ENCODE assay signal across 9 cellular contexts in the genomic region with DNA sequence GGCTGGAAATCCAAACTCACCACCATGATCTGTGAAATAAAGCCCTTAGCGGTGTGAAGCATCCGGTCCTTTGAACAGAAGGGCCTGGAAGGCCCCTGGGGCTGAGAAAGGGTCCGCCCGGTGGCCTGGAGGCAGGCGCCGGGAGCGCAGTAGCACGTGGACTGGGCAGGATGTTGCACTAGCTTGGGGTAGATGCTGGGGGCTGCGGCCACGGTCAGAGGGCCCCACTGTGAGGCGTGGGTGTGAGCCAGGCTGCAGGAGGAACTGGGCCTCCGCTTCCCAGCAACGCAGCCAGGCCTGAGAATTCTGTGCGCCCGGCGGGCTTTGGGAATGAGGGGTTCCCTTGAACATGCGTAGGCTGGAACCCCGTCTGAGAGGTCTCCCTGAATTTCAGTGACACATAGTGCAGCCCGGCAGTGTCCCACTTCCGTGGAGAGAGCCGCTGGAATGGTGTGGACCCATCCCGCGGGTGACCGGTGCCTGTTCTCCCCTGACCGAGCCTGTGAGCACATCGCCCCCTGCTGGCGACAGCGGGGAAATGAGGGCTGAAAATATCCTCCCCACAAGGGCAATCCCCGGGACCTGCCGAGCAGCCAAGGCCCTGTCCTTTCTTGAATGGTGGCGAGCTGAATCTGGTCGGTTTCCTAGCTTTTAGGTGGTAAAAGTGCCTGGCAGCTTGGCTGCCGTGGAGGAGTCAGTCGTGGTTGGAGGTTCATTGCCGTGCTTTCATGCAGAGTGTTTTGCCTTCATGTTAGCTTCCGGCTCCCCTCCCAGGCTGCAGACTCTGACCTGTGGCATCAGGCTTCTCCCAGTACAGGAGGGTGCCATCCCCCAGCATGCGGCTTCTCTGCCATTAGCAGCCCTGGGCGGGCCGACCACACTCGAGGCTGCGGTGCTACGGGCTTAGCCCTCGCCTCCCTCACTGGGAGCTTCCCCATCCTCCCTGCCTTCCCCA. TPM values are rescaled to one million over a fixed set of nuclear protein-coding genes. Genes with fewer than 3 reads are reported as not detected.
DNase-seq lines count a peak whose midpoint lies in the region; ATAC-seq, FAIRE-seq and TF ChIP-seq lines count a peak whose summit lies in the region.
"Had no signal": no experiment of that assay in that cellular context is flagged by ENCODE, and none has a peak within 500 bp of the region (broad histone marks: within the 10 kb centered on the region; RNA-seq: fewer than 3 reads in every experiment).

No MANE protein-coding gene starts in this region.

- no peaks in the 10 kb centered on the region for H3K9me3 Mint-ChIP-seq in activated CD8-positive, alpha-beta memory T cell treated with anti-CD3 and anti-CD28 coated beads, Interleukin-2, amount 10 ng/mL, durations not matched to agents 7 days and 5 days (ENCODE audit: low read depth)

- dilution Hi-C loops in endothelial cell of umbilical vein (cut with MboI; ENCODE audit: extremely low pct_ligation_motif_present, low sequenced_read_pairs), result no loop called here

- no peak overlapping the region for H3K27ac Mint-ChIP-seq in activated CD8-positive, alpha-beta memory T cell treated with anti-CD3 and anti-CD28 coated beads, Interleukin-2, amount 10 ng/mL, durations not matched to agents 7 days and 5 days

- no peaks in the 10 kb centered on the region for H3K4me1 ChIP-seq in endothelial cell of umbilical vein (ENCODE audit: control insufficient read depth, extremely low read depth, insufficient read depth, low read length)
- no peaks in the 10 kb centered on the region for H3K4me1 ChIP-seq in mucosa of descending colon (ENCODE audit: low read depth)

- H2AFZ ChIP-seq in endothelial cell of umbilical vein (ENCODE audit: low read depth, low read length), result no peak overlapping the region

- H3K4me3 ChIP-seq in endothelial cell of umbilical vein (replicated peaks in 1 of 3; ENCODE audit: insufficient read depth in 1 of 3, low read depth in 1 of 3, low read length in 3 of 3) (no peak overlapping the region), mucosa of descending colon (no peak overlapping the region)

- H3K9me3 ChIP-seq in endothelial cell of umbilical vein (replicated peaks; ENCODE audit: control insufficient read depth, insufficient read depth, low read length), result no peaks in the 10 kb centered on the region
- H3K9me3 ChIP-seq in mucosa of descending colon, result no peaks in the 10 kb centered on the region

- no peaks in the 10 kb centered on the region for H3K27me3 ChIP-seq in endothelial cell of umbilical vein (ENCODE audit: control insufficient read depth in 2 of 2, insufficient read depth in 2 of 2, low read length in 2 of 2)

- H3K79me2 ChIP-seq in endothelial cell of umbilical vein (ENCODE audit: control insufficient read depth, insufficient read depth, low read length), result no peaks in the 10 kb centered on the region

- H3K36me3 ChIP-seq in endothelial cell of umbilical vein (ENCODE audit: control insufficient read depth in 2 of 2, extremely low read depth in 1 of 2, insufficient read depth in 2 of 2, low read length in 2 of 2), result peaks cover 0 to 3% of the 10 kb centered on the region in 2 experiments
- no peaks in the 10 kb centered on the region for H3K36me3 ChIP-seq in mucosa of descending colon (ENCODE audit: low read depth)

- no peaks in the 10 kb centered on the region for H3K36me3 Mint-ChIP-seq in activated CD8-positive, alpha-beta memory T cell treated with anti-CD3 and anti-CD28 coated beads, Interleukin-2, amount 10 ng/mL, durations not matched to agents 7 days and 5 days

- H3K9me1 ChIP-seq in endothelial cell of umbilical vein (replicated peaks; ENCODE audit: control insufficient read depth, extremely low read depth, insufficient read depth, low read length), result no peaks in the 10 kb centered on the region

- FAIRE-seq in H54 (lab: Jason Lieb, UNC) (no peak), endothelial cell of umbilical vein (lab: Jason Lieb, UNC) (peak; percentile 84)

- peaks cover 5% of the 10 kb centered on the region for H3K4me1 Mint-ChIP-seq in activated CD8-positive, alpha-beta memory T cell treated with anti-CD3 and anti-CD28 coated beads, Interleukin-2, amount 10 ng/mL, durations not matched to agents 7 days and 5 days

- peak; percentile 84 to 90 for TF ChIP-seq CTCF in endothelial cell of umbilical vein (IDR thresholded peaks at IDR 0.05; ENCODE audit: extremely low read depth in 1 of 2, insufficient read depth in 1 of 2, low read depth in 1 of 2, low read length in 2 of 2)
- peak; percentile 80 for TF ChIP-seq CTCF in mucosa of descending colon (IDR thresholded peaks at IDR 0.05)

- peak; percentile 25 for DNase-seq in GM04504 (ENCODE audit: low read depth)
- DNase-seq in H54 (ENCODE audit: insufficient read length, low spot score), result peak; percentile 79
- peak; percentile 32 for DNase-seq in NCI-H226
- DNase-seq in activated CD8-positive, alpha-beta memory T cell treated with anti-CD3 and anti-CD28 coated beads, Interleukin-2, amount 10 ng/mL, durations not matched to agents 7 days and 5 days, result peak; percentile 75
- peak; percentile 46 for DNase-seq in endothelial cell of umbilical vein (ENCODE audit: low read depth, low spot score)
- peak; percentile 73 to 84 (median 76) for DNase-seq in mucosa of descending colon
- DNase-seq in stimulated activated CD8-positive, alpha-beta memory T cell treated with anti-CD3 and anti-CD28 coated beads, Interleukin-4, amount 100 ng/mL, for 4 hours (ENCODE audit: low read depth in 2 of 2, low spot score in 1 of 2), result peak; percentile 13 to 25
- no peak for DNase-seq in OCI-M2 (lab: John Stamatoyannopoulos, UW; ENCODE audit: unreplicated experiment)

- POLR2A ChIA-PET in endothelial cell of umbilical vein (lab: Charles Lee), result no interaction called here

- no peak overlapping the region for H3K4me3 Mint-ChIP-seq in activated CD8-positive, alpha-beta memory T cell treated with anti-CD3 and anti-CD28 coated beads, Interleukin-2, amount 10 ng/mL, durations not matched to agents 7 days and 5 days

- no peaks in the 10 kb centered on the region for H4K20me1 ChIP-seq in endothelial cell of umbilical vein (replicated peaks; ENCODE audit: control insufficient read depth, extremely low read depth, insufficient read depth, low read length)

- no peak overlapping the region for H3K9ac ChIP-seq in endothelial cell of umbilical vein (replicated peaks; ENCODE audit: extremely low read depth, insufficient read depth, low read length)

- intact Hi-C loops in endothelial cell of umbilical vein (cut with micrococcal nuclease), result loop anchor here (1.0 to 2.0 kb wide), 2 partner anchors 21 to 75 kb away; no protein-coding TSS in a partner anchor
- intact Hi-C loops in mucosa of descending colon (cut with DNase I, micrococcal nuclease), result no loop called here

- no TSS peak for BruUV-seq in endothelial cell of umbilical vein (replicated peaks; lab: Mats Ljungman, UMichigan)

- no peak overlapping the region for H3K4me2 ChIP-seq in endothelial cell of umbilical vein (ENCODE audit: insufficient read depth, low read length)

- H3K27ac ChIP-seq in endothelial cell of umbilical vein (ENCODE audit: insufficient read depth, low read depth, low read length), result no peak overlapping the region
- H3K27ac ChIP-seq: epithelial cell of prostate had no signal

- TF ChIP-seq POLR2A in H54 (IDR thresholded peaks at IDR 0.05; ENCODE audit: low read depth, low read length), result no peak
- TF ChIP-seq POLR2A in endothelial cell of umbilical vein (IDR thresholded peaks at IDR 0.05; ENCODE audit: low read depth, low read length), result no peak

- CTCF ChIA-PET in activated CD8-positive, alpha-beta memory T cell treated with anti-CD3 and anti-CD28 coated beads, Interleukin-2, amount 10 ng/mL, durations not matched to agents 7 days and 5 days (lab: Charles Lee), result interaction anchor here (0.7 to 3.4 kb wide), 25 partner anchors 9 to 375 kb away, joined by 3 to 43 read pairs (median 4); partner anchors contain the start of gene DNAJA2
- CTCF ChIA-PET in endothelial cell of umbilical vein (lab: Charles Lee), result interaction anchor here (0.7 to 6.8 kb wide), 18 partner anchors 9 to 1235 kb away, joined by 3 to 75 read pairs (median 4); partner anchors contain the start of gene GPT2

- peak; percentile 88 for ATAC-seq in activated CD8-positive, alpha-beta memory T cell treated with anti-CD3 and anti-CD28 coated beads, Interleukin-2, amount 10 ng/mL, durations not matched to agents 7 days and 5 days
- ATAC-seq in mucosa of descending colon, result peak; percentile 97

- H3K27me3 Mint-ChIP-seq in activated CD8-positive, alpha-beta memory T cell treated with anti-CD3 and anti-CD28 coated beads, Interleukin-2, amount 10 ng/mL, durations not matched to agents 7 days and 5 days, result no peaks in the 10 kb centered on the region

TF ChIP-seq in endothelial cell of umbilical vein, 7 proteins besides CTCF, POLR2A, EP300 and RAD21 (continues in another document):
- TF ChIP-seq MYC (IDR thresholded peaks at IDR 0.05; ENCODE audit: low read depth, low read length) (no peak), POLR2AphosphoS5 (IDR thresholded peaks at IDR 0.05; ENCODE audit: insufficient read depth, low read depth, low read length) (no peak)

RNA-seq across cellular contexts. Expression of gene DNAJA2, which starts 43.8 kb away (rescaled TPM):
- total RNA-seq in activated CD8-positive, alpha-beta memory T cell treated with anti-CD3 and anti-CD28 coated beads, Interleukin-2, amount 10 ng/mL, durations not matched to agents 7 days and 5 days, result 10 to 100 TPM; 55.6 to 70.2 TPM
- 57.5 and 61.4 TPM in 2 replicates for total RNA-seq in endothelial cell of umbilical vein
- polyA plus RNA-seq in endothelial cell of umbilical vein, result 4.6 and 6.4 TPM in 2 replicates
- 11.1 and 11.8 TPM in 2 replicates for polyA plus RNA-seq in endothelial cell of umbilical vein (2011; cell fraction: cytosol; rRNA removed)
- polyA plus RNA-seq in endothelial cell of umbilical vein (2011; cell fraction: nucleus; rRNA removed), result 11.7 and 14.9 TPM in 2 replicates
- polyA plus RNA-seq in endothelial cell of umbilical vein (2012), result 60.9 and 69.5 TPM in 2 replicates
- polyA minus RNA-seq in endothelial cell of umbilical vein, result 17.5 and 22.9 TPM in 2 replicates
- polyA minus RNA-seq in endothelial cell of umbilical vein (2011; cell fraction: cytosol; rRNA and poly(A)+ RNA removed), result 30.2 TPM
- polyA minus RNA-seq in endothelial cell of umbilical vein (2011; cell fraction: nucleus; rRNA and poly(A)+ RNA removed), result 15.6 and 17.8 TPM in 2 replicates
- 10 to 100 TPM; 55.5 to 74.7 (median 59.6) TPM for total RNA-seq in mucosa of descending colon

RNA-seq across cellular contexts. Expression of gene GPT2, which starts 45.5 kb away (rescaled TPM):
- 10 to 100 TPM in 1 of 2 experiments, 1 to 10 TPM in 1; 9.6 to 21.4 TPM for total RNA-seq in activated CD8-positive, alpha-beta memory T cell treated with anti-CD3 and anti-CD28 coated beads, Interleukin-2, amount 10 ng/mL, durations not matched to agents 7 days and 5 days
- total RNA-seq in endothelial cell of umbilical vein (16.1 and 17.9 TPM in 2 replicates), mucosa of descending colon (10 to 100 TPM in 2 of 3 donors, 1 to 10 TPM in 1; 9.2 to 20.8 (median 10.5) TPM)
- polyA plus RNA-seq in endothelial cell of umbilical vein, result 10.8 and 13.1 TPM in 2 replicates
- 11.8 and 14.4 TPM in 2 replicates for polyA plus RNA-seq in endothelial cell of umbilical vein (2011; cell fraction: cytosol; rRNA removed)
- 12.3 and 18.4 TPM in 2 replicates for polyA plus RNA-seq in endothelial cell of umbilical vein (2011; cell fraction: nucleus; rRNA removed)
- 14.7 and 20.8 TPM in 2 replicates for polyA plus RNA-seq in endothelial cell of umbilical vein (2012)
- 14.4 and 17.9 TPM in 2 replicates for polyA minus RNA-seq in endothelial cell of umbilical vein
- 16.6 TPM for polyA minus RNA-seq in endothelial cell of umbilical vein (2011; cell fraction: cytosol; rRNA and poly(A)+ RNA removed)
- polyA minus RNA-seq in endothelial cell of umbilical vein (2011; cell fraction: nucleus; rRNA and poly(A)+ RNA removed), result 7.0 and 8.6 TPM in 2 replicates
